15 cellular contexts compared by ENCODE assay signal in genomic region chr10:97732052-97732359, GRCh38. TPM values are rescaled to one million over a fixed set of nuclear protein-coding genes. Genes with fewer than 3 reads are reported as not detected.
"Had no signal": no experiment of that assay in that cellular context is flagged by ENCODE, and none has a peak within 500 bp of the region (broad histone marks: within the 10 kb centered on the region; RNA-seq: fewer than 3 reads in every experiment).

No MANE protein-coding gene starts in this region.

- H3K4me3 ChIP-seq: coronary artery, esophagus muscularis mucosa, gastrocnemius medialis, left lung, tibial artery had no signal

- H3K4me3 Mint-ChIP-seq: activated B cell treated with CpG ODN at 0.5 μM for 24 hours; activated naive CD8-positive, alpha-beta T cell treated with anti-CD3 and anti-CD28 coated beads for 36 hours; activated T-cell treated with anti-CD3 and anti-CD28 coated beads, Interleukin-2, amount 50 U/mL, for 4 hours; nephron progenitor cell; stimulated activated effector memory CD8-positive, alpha-beta T cell treated with anti-CD3 and anti-CD28 coated beads, Interleukin-12 subunit alpha, Interleukin-12 subunit beta, amount 100 ng/mL, for 72 hours; stimulated activated naive CD8-positive, alpha-beta T cell treated with anti-CD3 and anti-CD28 coated beads, Interleukin-15, amount 100 ng/mL, for 72 hours had no signal

- H3K9me3 ChIP-seq: esophagus muscularis mucosa, gastrocnemius medialis, left lung, tibial artery had no signal

- H3K27ac Mint-ChIP-seq: activated B cell treated with CpG ODN at 0.5 μM for 24 hours; activated naive CD8-positive, alpha-beta T cell treated with anti-CD3 and anti-CD28 coated beads for 36 hours; activated T-helper 2 cell treated with anti-CD3 and anti-CD28 coated beads, Interferon-gamma antibody, Interleukin-2, Interleukin-4, amounts not matched to agents 10 μg/mL and 5 μg/mL and 100 μg/mL, durations not matched to agents 14 hours and 24 hours and 36 hours; nephron progenitor cell; stimulated activated effector memory CD8-positive, alpha-beta T cell treated with anti-CD3 and anti-CD28 coated beads, Interleukin-12 subunit alpha, Interleukin-12 subunit beta, amount 100 ng/mL, for 72 hours; stimulated activated naive CD8-positive, alpha-beta T cell treated with anti-CD3 and anti-CD28 coated beads, Interleukin-15, amount 100 ng/mL, for 72 hours had no signal

- H3K36me3 ChIP-seq: esophagus muscularis mucosa, gastrocnemius medialis, left lung, tibial artery had no signal

- H3K27ac ChIP-seq: coronary artery, gastrocnemius medialis, left lung had no signal

- H3K4me1 ChIP-seq: left lung had no signal

- H3K27me3 ChIP-seq: esophagus muscularis mucosa, gastrocnemius medialis, left lung, tibial artery had no signal

- H3K4me1 Mint-ChIP-seq: nephron progenitor cell had no signal

- H3K9me3 Mint-ChIP-seq: activated B cell treated with CpG ODN at 0.5 μM for 24 hours; activated naive CD8-positive, alpha-beta T cell treated with anti-CD3 and anti-CD28 coated beads for 36 hours; activated T-cell treated with anti-CD3 and anti-CD28 coated beads, Interleukin-2, amount 50 U/mL, for 4 hours had no signal

- DNase-seq: activated B cell treated with CpG ODN at 0.5 μM for 24 hours; activated CD8-positive, alpha-beta memory T cell treated with anti-CD3 and anti-CD28 coated beads, Interleukin-2, amount 50 U/mL, for 48 hours had no signal

- H3K36me3 Mint-ChIP-seq: activated naive CD8-positive, alpha-beta T cell treated with anti-CD3 and anti-CD28 coated beads for 36 hours had no signal

RNA-seq across cellular contexts. Expression of gene SFRP5, which starts 39.8 kb away (rescaled TPM):
- total RNA-seq: activated B cell treated with CpG ODN at 0.5 μM for 24 hours; activated T-helper 2 cell treated with anti-CD3 and anti-CD28 coated beads, Interferon-gamma antibody, Interleukin-2, Interleukin-4, amounts not matched to agents 10 μg/mL and 5 μg/mL and 100 μg/mL, durations not matched to agents 14 hours and 24 hours and 36 hours; bronchial epithelial cell; lung microvascular endothelial cell had no signal
